19 cellular contexts compared by ENCODE assay signal in the genomic region with DNA sequence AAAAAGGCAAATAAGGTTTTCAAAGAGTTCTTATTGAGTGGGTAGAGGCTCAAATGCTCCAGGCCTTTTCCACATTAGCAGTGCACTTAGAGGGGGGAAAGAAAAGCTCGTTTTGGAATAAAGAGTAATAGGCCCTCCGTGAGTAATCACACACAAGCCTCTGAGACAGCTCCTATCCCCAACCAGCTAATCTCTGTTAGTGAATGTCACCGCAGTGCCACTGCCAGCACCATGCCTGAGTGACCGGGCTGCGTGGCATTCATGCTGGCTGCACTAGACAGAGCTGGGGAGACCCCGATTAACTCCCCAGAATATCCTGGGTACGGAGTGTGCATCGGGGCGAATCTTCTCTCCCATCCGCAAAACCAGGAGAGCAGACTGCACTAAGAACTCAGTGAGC.
"Had no signal": no experiment of that assay in that cellular context is flagged by ENCODE, and none has a peak within 500 bp of the region (broad histone marks: within the 10 kb centered on the region; RNA-seq: fewer than 3 reads in every experiment).

No MANE protein-coding gene starts in this region.

- H3K4me1 Mint-ChIP-seq: activated B cell treated with CpG ODN at 0.5 μM for 24 hours; activated CD8-positive, alpha-beta memory T cell treated with anti-CD3 and anti-CD28 coated beads, Interleukin-2, amount 10 ng/mL, durations not matched to agents 7 days and 5 days; activated naive CD8-positive, alpha-beta T cell treated with anti-CD3 and anti-CD28 coated beads, Interleukin-2, amount 10 ng/mL, durations not matched to agents 7 days and 5 days; activated T-helper 17 cell treated with anti-CD3 and anti-CD28 coated beads, Interleukin-2, amount 50 U/mL, for 72 hours had no signal

- H3K9me3 ChIP-seq: gastrocnemius medialis, left lung, suprapubic skin, transverse colon, vagina had no signal

- DNase-seq: activated B cell treated with CpG ODN at 0.5 μM for 24 hours; activated CD4-positive, alpha-beta memory T cell treated with anti-CD3 and anti-CD28 coated beads for 36 hours; activated CD4-positive, alpha-beta T cell treated with anti-CD3 and anti-CD28 coated beads for 4 hours; activated naive CD4-positive, alpha-beta T cell treated with Interleukin-2 at 50 U/mL for 16 hours; activated naive CD8-positive, alpha-beta T cell treated with anti-CD3 and anti-CD28 coated beads, Interleukin-2, amount 10 ng/mL, durations not matched to agents 7 days and 5 days; amygdala; gastrocnemius medialis; kidney; left lung; naive thymus-derived CD4-positive, alpha-beta T cell; stimulated activated CD4-positive, alpha-beta T cell treated with anti-CD3 and anti-CD28 coated beads, Interleukin-12 subunit alpha, Interleukin-12 subunit beta, amount 100 ng/mL, for 4 hours; stimulated activated CD4-positive, alpha-beta T cell treated with anti-CD3 and anti-CD28 coated beads, Interleukin-2, amount 100 ng/mL, for 24 hours; stimulated activated naive CD8-positive, alpha-beta T cell treated with anti-CD3 and anti-CD28 coated beads, Interleukin-15, Interleukin-2, amounts not matched to agents 100 U/mL and 50 U/mL, for 24 hours; T-cell; transverse colon had no signal

- H3K9me3 Mint-ChIP-seq: activated B cell treated with CpG ODN at 0.5 μM for 24 hours; activated CD4-positive, alpha-beta memory T cell treated with anti-CD3 and anti-CD28 coated beads for 36 hours; activated naive CD8-positive, alpha-beta T cell treated with anti-CD3 and anti-CD28 coated beads, Interleukin-2, amount 10 ng/mL, durations not matched to agents 7 days and 5 days; activated T-helper 17 cell treated with anti-CD3 and anti-CD28 coated beads, Interleukin-2, amount 50 U/mL, for 72 hours; T-cell had no signal

- H3K27ac Mint-ChIP-seq: activated B cell treated with CpG ODN at 0.5 μM for 24 hours; activated CD4-positive, alpha-beta memory T cell treated with anti-CD3 and anti-CD28 coated beads for 36 hours; activated CD8-positive, alpha-beta memory T cell treated with anti-CD3 and anti-CD28 coated beads, Interleukin-2, amount 10 ng/mL, durations not matched to agents 7 days and 5 days; activated naive CD8-positive, alpha-beta T cell treated with anti-CD3 and anti-CD28 coated beads, Interleukin-2, amount 10 ng/mL, durations not matched to agents 7 days and 5 days; activated T-helper 17 cell treated with anti-CD3 and anti-CD28 coated beads, Interleukin-2, amount 50 U/mL, for 72 hours; naive thymus-derived CD4-positive, alpha-beta T cell; T-cell had no signal

- ATAC-seq: activated CD8-positive, alpha-beta memory T cell treated with anti-CD3 and anti-CD28 coated beads, Interleukin-2, amount 10 ng/mL, durations not matched to agents 7 days and 5 days; activated T-helper 17 cell treated with anti-CD3 and anti-CD28 coated beads, Interleukin-2, amount 50 U/mL, for 72 hours; gastrocnemius medialis; left lung; naive thymus-derived CD4-positive, alpha-beta T cell; stimulated activated naive CD8-positive, alpha-beta T cell treated with anti-CD3 and anti-CD28 coated beads, Interleukin-15, Interleukin-2, amounts not matched to agents 100 U/mL and 50 U/mL, for 24 hours; T-cell had no signal

- H3K4me3 ChIP-seq: gastrocnemius medialis, left lung, suprapubic skin, transverse colon, vagina had no signal

- H3K27ac ChIP-seq: left lung, suprapubic skin, transverse colon, vagina had no signal

- H3K27me3 ChIP-seq: vagina had no signal

- H3K36me3 Mint-ChIP-seq: activated CD4-positive, alpha-beta memory T cell treated with anti-CD3 and anti-CD28 coated beads for 36 hours; activated naive CD8-positive, alpha-beta T cell treated with anti-CD3 and anti-CD28 coated beads, Interleukin-2, amount 10 ng/mL, durations not matched to agents 7 days and 5 days; naive thymus-derived CD4-positive, alpha-beta T cell; T-cell had no signal

- H3K4me1 ChIP-seq: vagina had no signal

- H3K4me3 Mint-ChIP-seq: activated B cell treated with CpG ODN at 0.5 μM for 24 hours; activated CD4-positive, alpha-beta memory T cell treated with anti-CD3 and anti-CD28 coated beads for 36 hours; activated CD8-positive, alpha-beta memory T cell treated with anti-CD3 and anti-CD28 coated beads, Interleukin-2, amount 10 ng/mL, durations not matched to agents 7 days and 5 days; activated naive CD8-positive, alpha-beta T cell treated with anti-CD3 and anti-CD28 coated beads, Interleukin-2, amount 10 ng/mL, durations not matched to agents 7 days and 5 days; activated T-helper 17 cell treated with anti-CD3 and anti-CD28 coated beads, Interleukin-2, amount 50 U/mL, for 72 hours; T-cell had no signal

- H3K36me3 ChIP-seq: left lung, suprapubic skin, transverse colon, vagina had no signal
